In the genomic region with DNA sequence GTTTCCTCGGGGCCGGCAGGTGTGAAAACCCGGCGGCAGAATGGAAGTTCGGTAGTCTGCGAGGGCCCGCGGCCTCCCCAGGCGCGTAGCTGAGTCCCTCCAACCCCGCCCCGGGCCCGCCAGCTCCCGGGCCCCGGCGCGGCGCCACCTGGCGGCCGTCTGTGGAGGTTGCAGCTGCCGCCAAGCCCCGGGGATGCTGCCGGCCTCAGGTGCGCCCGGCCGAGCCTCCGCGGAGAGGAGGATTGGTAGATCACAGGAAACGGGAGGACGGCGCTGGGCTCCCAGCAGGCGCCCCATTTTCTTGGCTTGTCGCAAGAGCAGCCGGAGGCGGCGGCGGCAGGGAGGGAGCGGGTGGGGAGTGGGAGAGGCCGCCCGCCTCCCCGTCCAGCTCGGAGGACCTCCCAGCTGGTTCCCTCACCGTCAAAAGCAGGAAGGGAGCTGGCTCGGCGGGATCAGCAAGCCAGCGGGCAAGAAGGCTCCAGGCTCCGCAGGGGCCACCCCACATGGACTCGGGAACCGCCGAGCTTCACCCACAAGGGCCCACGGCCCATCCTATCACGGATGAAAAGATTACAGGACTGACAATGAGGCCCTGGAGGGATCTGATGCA, we compare ENCODE assay signal across 8 cellular contexts. TPM values are rescaled to one million over a fixed set of nuclear protein-coding genes. Genes with fewer than 3 reads are reported as not detected.
DNase-seq lines count a peak whose midpoint lies in the region; ATAC-seq and TF ChIP-seq lines count a peak whose summit lies in the region.
"Not testable (repeated sequence)": the region's sequence is repeated elsewhere in the genome, so short reads cannot be mapped to it uniquely, and the experiment has no call there.

No MANE protein-coding gene starts in this region.

- not testable (repeated sequence) for H3K27me3 ChIP-seq in WERI-Rb-1 (ENCODE audit: insufficient read depth, low read depth, severe bottlenecking); brain microvascular endothelial cell (replicated peaks); iPS-20b (ENCODE audit: insufficient read depth, low read length); skeletal muscle satellite cell (ENCODE audit: control insufficient read depth, insufficient read depth, low read length)

- in situ Hi-C loops in brain microvascular endothelial cell (cut with HindIII; ENCODE audit: low pct_ligation_motif_present, low sequenced_read_pairs): not testable (repeated sequence)

- H3K4me1 ChIP-seq in iPS-20b (ENCODE audit: insufficient read depth, low read length); skeletal muscle satellite cell (ENCODE audit: control insufficient read depth, insufficient read depth, low read length): not testable (repeated sequence)

- ATAC-seq in GM18519 (IDR thresholded peaks at IDR 0.05; ENCODE audit: low FRiP score, unreplicated experiment) (peak; percentile 41), HG02981 (IDR thresholded peaks at IDR 0.05; ENCODE audit: unreplicated experiment) (peak; percentile 81)

- peak overlapping the region; percentile 58 for H3K27ac ChIP-seq in 22Rv1
- peak overlapping the region; percentile 83 for H3K27ac ChIP-seq in WERI-Rb-1
- H3K27ac ChIP-seq in brain microvascular endothelial cell; iPS-20b (ENCODE audit: low read length): not testable (repeated sequence)

- peak; percentile 3 for DNase-seq in NCI-H2029 treated with DMSO at 0.1 percent for 48 hours (lab: John Stamatoyannopoulos, UW)
- DNase-seq in WERI-Rb-1: peak; percentile 91
- DNase-seq in brain microvascular endothelial cell: peak; percentile 5

- peak; percentile 92 for TF ChIP-seq CTCF in 22Rv1 (IDR thresholded peaks at IDR 0.05)
- TF ChIP-seq CTCF in WERI-Rb-1 (IDR thresholded peaks at IDR 0.05; ENCODE audit: low read depth, low read length): peak; percentile 76
- TF ChIP-seq CTCF in brain microvascular endothelial cell (IDR thresholded peaks at IDR 0.05; ENCODE audit: low read depth, low read length, missing control alignments): peak; percentile 41

- peak overlapping the region; percentile 85 for H3K4me2 ChIP-seq in skeletal muscle satellite cell (ENCODE audit: low read length)

- not testable (repeated sequence) for H3K9ac ChIP-seq in iPS-20b (ENCODE audit: low read depth, low read length)
- H3K9ac ChIP-seq in skeletal muscle satellite cell (ENCODE audit: low read depth, low read length): peak overlapping the region; percentile 78

- H3K4me3 ChIP-seq in WERI-Rb-1 (ENCODE audit: low read depth, low read length) (peak overlapping the region; percentile 54), iPS-20b (ENCODE audit: low read length) (peak overlapping the region; percentile 53), skeletal muscle satellite cell (ENCODE audit: low read length) (peak overlapping the region; percentile 76)
- not testable (repeated sequence) for H3K4me3 ChIP-seq in brain microvascular endothelial cell (ENCODE audit: low read depth, low read length)

- not testable (repeated sequence) for H3K36me3 ChIP-seq in WERI-Rb-1; brain microvascular endothelial cell (replicated peaks); iPS-20b (ENCODE audit: insufficient read depth, low read depth, low read length); skeletal muscle satellite cell (ENCODE audit: insufficient read depth, low read length)

- H3K9me3 ChIP-seq in WERI-Rb-1 (ENCODE audit: severe bottlenecking); iPS-20b (ENCODE audit: insufficient read depth, low read depth, low read length); skeletal muscle satellite cell (replicated peaks; ENCODE audit: low read length): not testable (repeated sequence)

RNA-seq across cellular contexts. Expression of a gene that starts 10.5 kb away (rescaled TPM):
- total RNA-seq in skeletal muscle satellite cell (2012; rRNA removed): not detected in 2 replicates

Comparison
In these comparisons a context has a peak if more than half of its experiments do, and no peak if none do; other contexts are left out.
1. CTCF ChIP-seq: peak in every context shown above with its lines; median percentile 92 in 22Rv1; 76 in WERI-Rb-1; 41 in brain microvascular endothelial cell.
2. DNase-seq: peak in every context shown above with its lines; median percentile 91 in WERI-Rb-1; 5 in brain microvascular endothelial cell; 3 in NCI-H2029 treated with DMSO at 0.1 percent for 48 hours.